Comparison of ENCODE assay signal across 7 cellular contexts in genomic region chr4:145221529-145221928, GRCh38.
DNase-seq lines count a peak whose midpoint lies in the region; ATAC-seq, FAIRE-seq and TF ChIP-seq lines count a peak whose summit lies in the region.
"Not testable (repeated sequence)": the region's sequence is repeated elsewhere in the genome, so short reads cannot be mapped to it uniquely, and the experiment has no call there.

No MANE protein-coding gene starts in this region.

- peak; percentile 55 for DNase-seq in GM12865 (ENCODE audit: low read depth)
- peak; percentile 50 for DNase-seq in NAMALWA (ENCODE audit: low spot score)

- TF ChIP-seq CTCF in GM12865 (IDR thresholded peaks at IDR 0.05; ENCODE audit: insufficient read depth, low read depth, low read length, missing control alignments), result not testable (repeated sequence)

- FAIRE-seq in islet of Langerhans (lab: Jason Lieb, UNC), result peak; percentile 84

- not testable (repeated sequence) for H3K4me3 ChIP-seq in GM12865 (ENCODE audit: low read depth, low read length)

- ATAC-seq in GM18861 (IDR thresholded peaks at IDR 0.05; ENCODE audit: unreplicated experiment) (peak; percentile 37), GM18909 (IDR thresholded peaks at IDR 0.05; ENCODE audit: poor library complexity, unreplicated experiment) (peak; percentile 47), HG02642 (IDR thresholded peaks at IDR 0.05; ENCODE audit: poor library complexity, unreplicated experiment) (peak; percentile 52), HG03354 (IDR thresholded peaks at IDR 0.05; ENCODE audit: poor library complexity, severe bottlenecking, unreplicated experiment) (peak; percentile 55)
